8 cellular contexts compared by ENCODE assay signal in genomic region chr17:68413597-68414560, GRCh38. TPM values are rescaled to one million over a fixed set of nuclear protein-coding genes. Genes with fewer than 3 reads are reported as not detected.
A peak's percentile ranks its signal among the peaks of the same experiment; 100 is the strongest.
DNase-seq lines count a peak whose midpoint lies in the region; ATAC-seq and TF ChIP-seq lines count a peak whose summit lies in the region.
"Not testable (repeated sequence)": the region's sequence is repeated elsewhere in the genome, so short reads cannot be mapped to it uniquely, and the experiment has no call there.

No MANE protein-coding gene starts in this region.

- peaks cover 16% of the 10 kb centered on the region for H3K9me3 Mint-ChIP-seq in activated CD4-positive, alpha-beta T cell treated with anti-CD3 and anti-CD28 coated beads, Interleukin-2, amount 10 ng/mL, durations not matched to agents 24 days and 14 days

- H3K27ac Mint-ChIP-seq in activated CD4-positive, alpha-beta T cell treated with anti-CD3 and anti-CD28 coated beads, Interleukin-2, amount 10 ng/mL, durations not matched to agents 24 days and 14 days = peak overlapping the region; percentile 83

- not testable (repeated sequence) for H3K4me1 ChIP-seq in BE2C; HUES64 (ENCODE audit: insufficient read depth, low read length); NT2/D1 (ENCODE audit: insufficient read depth, insufficient read length); mucosa of descending colon (ENCODE audit: low read depth)

- H3K9me3 ChIP-seq in BE2C; HUES64 (ENCODE audit: insufficient read depth, low read depth, low read length); NT2/D1 (ENCODE audit: insufficient read depth, low read length); mucosa of descending colon: not testable (repeated sequence)

- not testable (repeated sequence) for H3K9ac ChIP-seq in HUES64 (ENCODE audit: low read depth, low read length); NT2/D1 (ENCODE audit: insufficient read length, low read depth)

- H3K36me3 Mint-ChIP-seq in activated CD4-positive, alpha-beta T cell treated with anti-CD3 and anti-CD28 coated beads, Interleukin-2, amount 10 ng/mL, durations not matched to agents 24 days and 14 days (ENCODE audit: low read depth) = peaks cover 30% of the 10 kb centered on the region

- H3K27me3 Mint-ChIP-seq in activated CD4-positive, alpha-beta T cell treated with anti-CD3 and anti-CD28 coated beads, Interleukin-2, amount 10 ng/mL, durations not matched to agents 24 days and 14 days = not testable (repeated sequence)

- not testable (repeated sequence) for TF ChIP-seq CTCF in BE2C (IDR thresholded peaks at IDR 0.05; ENCODE audit: low read depth, low read length); foreskin fibroblast (IDR thresholded peaks at IDR 0.05; ENCODE audit: low read depth, low read length); mucosa of descending colon (IDR thresholded peaks at IDR 0.05)

- DNase-seq in BE2C (peak; percentile 42), amniotic epithelial cell (ENCODE audit: low read depth) (peak; percentile 33), foreskin fibroblast (peak; percentile 34 to 67), mucosa of descending colon (peak in 2 of 3 donors; percentile 58 to 74)
- DNase-seq in NT2/D1 (ENCODE audit: low read depth, low spot score) = not testable (repeated sequence)
- peak; percentile 88 for DNase-seq in activated CD4-positive, alpha-beta T cell treated with anti-CD3 and anti-CD28 coated beads, Interleukin-2, amount 10 ng/mL, durations not matched to agents 24 days and 14 days
- DNase-seq in stimulated activated CD4-positive, alpha-beta T cell treated with anti-CD3 and anti-CD28 coated beads, Interleukin-4, amount 100 ng/mL, for 1 hour = peak; percentile 55

- intact Hi-C loops in activated CD4-positive, alpha-beta T cell treated with anti-CD3 and anti-CD28 coated beads, Interleukin-2, amount 10 ng/mL, durations not matched to agents 24 days and 14 days (cut with micrococcal nuclease); mucosa of descending colon (cut with DNase I, micrococcal nuclease): not testable (repeated sequence)

- peak overlapping the region; percentile 24 for H3K4me3 ChIP-seq in BE2C (ENCODE audit: low read depth, low read length)
- peak overlapping the region; percentile 61 for H3K4me3 ChIP-seq in HUES64 (ENCODE audit: low read length)
- H3K4me3 ChIP-seq in NT2/D1 (ENCODE audit: insufficient read length, low read depth) = peak overlapping the region; percentile 8
- H3K4me3 ChIP-seq in foreskin fibroblast (ENCODE audit: low read depth in 1 of 2, low read length in 2 of 2) = peak overlapping the region in 1 of 2 donors; percentile 39
- not testable (repeated sequence) for H3K4me3 ChIP-seq in mucosa of descending colon

- 5% methylated on average over 30 of the region's 34 CpGs for WGBS in HUES64

- H3K27ac ChIP-seq in HUES64 (ENCODE audit: low read depth, low read length) = not testable (repeated sequence)

- H3K4me3 Mint-ChIP-seq in activated CD4-positive, alpha-beta T cell treated with anti-CD3 and anti-CD28 coated beads, Interleukin-2, amount 10 ng/mL, durations not matched to agents 24 days and 14 days = peak overlapping the region; percentile 94

- H3K36me3 ChIP-seq in BE2C; HUES64 (ENCODE audit: insufficient read depth, low read length); NT2/D1 (ENCODE audit: insufficient read depth, insufficient read length, low read length); mucosa of descending colon (ENCODE audit: low read depth): not testable (repeated sequence)

- peaks cover 28% of the 10 kb centered on the region for H3K4me1 Mint-ChIP-seq in activated CD4-positive, alpha-beta T cell treated with anti-CD3 and anti-CD28 coated beads, Interleukin-2, amount 10 ng/mL, durations not matched to agents 24 days and 14 days

- H3K27me3 ChIP-seq in BE2C; HUES64 (ENCODE audit: insufficient read depth, low read length); NT2/D1 (ENCODE audit: insufficient read depth, insufficient read length): not testable (repeated sequence)

- not testable (repeated sequence) for ATAC-seq in mucosa of descending colon

RNA-seq across cellular contexts. Expression of gene WIPI1, which starts 43.4 kb away (rescaled TPM):
- 5.2 TPM for polyA plus RNA-seq in BE2C (2012; ENCODE audit: insufficient read depth, insufficient read length, low read depth)
- polyA plus RNA-seq in HUES64 (2013, experiment 1 of 2) = 8.9 TPM
- polyA plus RNA-seq in HUES64 (2013, experiment 2 of 2) = 12.0 TPM
- 9.1 and 9.5 TPM in 2 replicates for total RNA-seq in activated CD4-positive, alpha-beta T cell treated with anti-CD3 and anti-CD28 coated beads, Interleukin-2, amount 10 ng/mL, durations not matched to agents 24 days and 14 days
- 10 to 100 TPM; 56.0 to 99.3 (median 99.0) TPM for total RNA-seq in mucosa of descending colon
